Comparison of ENCODE assay signal across 9 cellular contexts in genomic region chr6:111589366-111589765, GRCh38. TPM values are rescaled to one million over a fixed set of nuclear protein-coding genes. Genes with fewer than 3 reads are reported as not detected.
DNase-seq lines count a peak whose midpoint lies in the region; ATAC-seq and TF ChIP-seq lines count a peak whose summit lies in the region.
"Had no signal": no experiment of that assay in that cellular context is flagged by ENCODE, and none has a peak within 500 bp of the region (broad histone marks: within the 10 kb centered on the region; RNA-seq: fewer than 3 reads in every experiment).

No MANE protein-coding gene starts in this region.

- H3K4me1 ChIP-seq in Panc1 (ENCODE audit: control insufficient read depth, insufficient read depth, low read length) (peaks cover 89% of the 10 kb centered on the region), esophagus muscularis mucosa (peaks cover 60 to 93% (median 84%) of the 10 kb centered on the region in 4 donors), psoas muscle (peaks cover 82% of the 10 kb centered on the region)

- no TSS peak for BruUV-seq in Calu3 (replicated peaks; lab: Mats Ljungman, UMichigan)
- BruUV-seq in Panc1 (replicated peaks; lab: Mats Ljungman, UMichigan), result no TSS peak

- POLR2A ChIA-PET in Panc1 (lab: Charles Lee), result interaction anchor here (0.7 kb wide), 1 partner anchor 16 kb away, joined by 6 read pairs; no protein-coding TSS in a partner anchor

- no peak for TF ChIP-seq CTCF in Calu3 (IDR thresholded peaks at IDR 0.05; ENCODE audit: unreplicated experiment)
- no peak for TF ChIP-seq CTCF in Panc1 (IDR thresholded peaks at IDR 0.05)
- no peak for TF ChIP-seq CTCF in esophagus muscularis mucosa (IDR thresholded peaks at IDR 0.05)
- TF ChIP-seq CTCF in psoas muscle (IDR thresholded peaks at IDR 0.05), result no peak

- H3K4me3 ChIP-seq in Panc1 (ENCODE audit: low read depth in 2 of 2, low read length in 2 of 2), result no peak overlapping the region
- H3K4me3 ChIP-seq in esophagus muscularis mucosa, result no peak overlapping the region
- no peak overlapping the region for H3K4me3 ChIP-seq in psoas muscle

- peak; percentile 12 for TF ChIP-seq POLR2A in esophagus muscularis mucosa (IDR thresholded peaks at IDR 0.05; ENCODE audit: low read depth)

- CTCF ChIA-PET in Calu3 (lab: Charles Lee) (no interaction called here), Panc1 (lab: Charles Lee) (no interaction called here)

- H3K27me3 Mint-ChIP-seq in Calu3 (ENCODE audit: unreplicated experiment), result no peaks in the 10 kb centered on the region

- TF ChIP-seq EP300 in esophagus muscularis mucosa (IDR thresholded peaks at IDR 0.05), result peak; percentile 37

- H3K27ac Mint-ChIP-seq in Calu3 (ENCODE audit: unreplicated experiment), result peak overlapping the region; percentile 48

- peak overlapping the region; percentile 4 for H3K4me3 Mint-ChIP-seq in Calu3 (ENCODE audit: low read depth, unreplicated experiment)

- WGBS in esophagus muscularis mucosa, result 51% methylated on average over 3 of the region's 3 CpGs
- WGBS in psoas muscle, 3 donors, result 57 to 71% (median 64%) methylated on average over 3 of the region's 3 CpGs

- H3K27ac ChIP-seq in Panc1 (ENCODE audit: low read length) (peak overlapping the region; percentile 94), esophagus muscularis mucosa (replicated peaks in 1 of 4) (peak overlapping the region; percentile 80 to 88 (median 82)), psoas muscle (peak overlapping the region; percentile 93)

- peak; percentile 68 for ATAC-seq in Panc1
- ATAC-seq in psoas muscle, result peak; percentile 47 to 78 (median 72)
- ATAC-seq in HG03457 (IDR thresholded peaks at IDR 0.05; ENCODE audit: unreplicated experiment), result no peak

- peaks cover 77% of the 10 kb centered on the region for H3K4me1 Mint-ChIP-seq in Calu3 (ENCODE audit: low read depth, unreplicated experiment)

- H3K36me3 Mint-ChIP-seq in Calu3 (ENCODE audit: insufficient read depth, unreplicated experiment), result peaks cover 42% of the 10 kb centered on the region

- DNase-seq in Calu3, result peak; percentile 69
- peak; percentile 88 for DNase-seq in Panc1 (ENCODE audit: low read depth, low spot score)
- DNase-seq in esophagus muscularis mucosa (ENCODE audit: extremely low spot score), result no peak
- DNase-seq in psoas muscle, result peak; percentile 65 to 69
- DNase-seq in NCI-H1092 (lab: John Stamatoyannopoulos, UW), result no peak
- DNase-seq in cerebellum (ENCODE audit: low spot score), result no peak
- no peak for DNase-seq in activated gamma-delta T cell (lab: John Stamatoyannopoulos, UW)
- DNase-seq: NCI-H69 had no signal

- in situ Hi-C loops in Panc1 (cut with HindIII; ENCODE audit: low pct_unique_long_range_greater_than_20kb, low sequenced_read_pairs), result no loop called here

- H3K9me3 Mint-ChIP-seq in Calu3 (ENCODE audit: low read depth, unreplicated experiment), result no peaks in the 10 kb centered on the region

- H3K9me3 ChIP-seq in Panc1 (ENCODE audit: control insufficient read depth, insufficient read depth, low read depth, low read length) (no peaks in the 10 kb centered on the region), esophagus muscularis mucosa (no peaks in the 10 kb centered on the region), psoas muscle (no peaks in the 10 kb centered on the region)

- H3K27me3 ChIP-seq in Panc1 (ENCODE audit: control insufficient read depth, insufficient read depth, low read length), result no peaks in the 10 kb centered on the region
- no peaks in the 10 kb centered on the region for H3K27me3 ChIP-seq in esophagus muscularis mucosa
- H3K27me3 ChIP-seq in psoas muscle (ENCODE audit: insufficient read depth in 3 of 3, low read length in 2 of 3), result no peaks in the 10 kb centered on the region

- H3K36me3 ChIP-seq in Panc1 (ENCODE audit: control insufficient read depth, insufficient read depth, low read length), result no peaks in the 10 kb centered on the region
- peaks cover 0 to 5% (median 2%) of the 10 kb centered on the region in 4 donors for H3K36me3 ChIP-seq in esophagus muscularis mucosa
- H3K36me3 ChIP-seq in psoas muscle (ENCODE audit: insufficient read depth in 1 of 2, low read depth in 1 of 2), result no peaks in the 10 kb centered on the region

- intact Hi-C loops in Calu3 (cut with micrococcal nuclease; ENCODE audit: unreplicated experiment) (loop anchor here (5.0 to 10.0 kb wide), 3 partner anchors 53 to 455 kb away; partner anchors contain the start of gene REV3L), Panc1 (cut with micrococcal nuclease; ENCODE audit: unreplicated experiment) (no loop called here), esophagus muscularis mucosa (cut with DNase I) (no loop called here), psoas muscle (cut with DNase I) (no loop called here)

RNA-seq across cellular contexts. Expression of gene TRAF3IP2, which starts 16.3 kb away (rescaled TPM):
- total RNA-seq in Calu3 (2022) (39.2 and 42.0 TPM in 2 replicates), Panc1 (2021; ENCODE audit: unreplicated experiment) (43.3 TPM), esophagus muscularis mucosa (10 to 100 TPM; 16.6 to 37.1 (median 32.4) TPM), psoas muscle (10 to 100 TPM; 17.1 to 49.3 (median 19.5) TPM), cerebellum (7.7 TPM)
- polyA plus RNA-seq in Panc1 (2012; ENCODE audit: insufficient read length), result 27.5 TPM
- 10 to 100 TPM in 2 of 3 donors, 1 to 10 TPM in 1; 7.9 to 46.5 (median 11.6) TPM for polyA plus RNA-seq in psoas muscle

Comparison
In these comparisons a context has a peak if more than half of its experiments do, and no peak if none do; other contexts are left out.
1. DNase-seq: peak in Calu3 (single experiment), Panc1 (single experiment) and psoas muscle (2 of 2); none in esophagus muscularis mucosa (single experiment), NCI-H1092 (single experiment), cerebellum (single experiment) and activated gamma-delta T cell (single experiment).
2. Peak in every context shown above with its lines, with median percentiles within 50 percentile points of each other: H3K27ac ChIP-seq.